ENCODE assay signal across 21 cellular contexts in genomic region chr2:56314809-56315208, GRCh38.
DNase-seq lines count a peak whose midpoint lies in the region; ATAC-seq and TF ChIP-seq lines count a peak whose summit lies in the region.
"Had no signal": no experiment of that assay in that cellular context is flagged by ENCODE, and none has a peak within 500 bp of the region (broad histone marks: within the 10 kb centered on the region; RNA-seq: fewer than 3 reads in every experiment).

No MANE protein-coding gene starts in this region.

- H3K9ac ChIP-seq in adipocyte (ENCODE audit: low read length), result no peak overlapping the region

- H3K27me3 ChIP-seq in adipocyte (replicated peaks; ENCODE audit: control insufficient read depth, insufficient read depth, low read length) (no peaks in the 10 kb centered on the region), aorta (ENCODE audit: control insufficient read depth in 1 of 2, insufficient read depth in 2 of 2, low read length in 1 of 2) (no peaks in the 10 kb centered on the region)
- H3K27me3 ChIP-seq: vagina had no signal

- 29 to 54% methylated on average over 2 of the region's 2 CpGs for WGBS in aorta, 2 donors
- 47 to 52% methylated on average over 2 of the region's 2 CpGs for WGBS in lower leg skin, 2 donors

- ATAC-seq in Right ventricle myocardium superior (ENCODE audit: poor library complexity) (peak; percentile 60), left ventricle myocardium superior (peak; percentile 87), aorta (ENCODE audit: low FRiP score) (peak; percentile 45), GM19328 (IDR thresholded peaks at IDR 0.05; ENCODE audit: unreplicated experiment) (no peak)
- ATAC-seq: A549; activated CD8-positive, alpha-beta T cell treated with anti-CD3 and anti-CD28 coated beads for 36 hours; stimulated activated memory B cell treated with anti-CD40 and anti-IgM and Interleukin-4, amounts not matched to agents 10 μg/mL and 1 μg/mL and 100 μg/mL, for 72 hours had no signal

- H3K9me3 ChIP-seq in adipocyte (ENCODE audit: control insufficient read depth, low read length) (no peaks in the 10 kb centered on the region), aorta (ENCODE audit: control insufficient read depth, low read length) (no peaks in the 10 kb centered on the region)
- H3K9me3 ChIP-seq: A549, vagina had no signal

- no peak for TF ChIP-seq CTCF in lower leg skin (IDR thresholded peaks at IDR 0.05)

- DNase-seq in Right ventricle myocardium superior (no peak), cardiac septum (ENCODE audit: low spot score) (no peak), adipocyte (ENCODE audit: low read depth) (peak; percentile 46), left ventricle myocardium superior (no peak), aorta (no peak), lower leg skin (ENCODE audit: low spot score in 2 of 2) (no peak), NCI-H1436 (lab: John Stamatoyannopoulos, UW) (no peak)
- DNase-seq: activated CD8-positive, alpha-beta T cell treated with anti-CD3 and anti-CD28 coated beads for 36 hours; activated effector memory CD4-positive, alpha-beta T cell treated with Interleukin-2 at 50 U/mL for 16 hours; activated T-cell treated with anti-CD3 and anti-CD28 coated beads for 4 hours; effector CD4-positive, alpha-beta T cell; erythroblast; foreskin melanocyte; KG1; stimulated activated CD4-positive, alpha-beta T cell treated with anti-CD3 and anti-CD28 coated beads, Interleukin-2, amount 100 ng/mL, for 48 hours; SW 1271; T1000 had no signal

- H3K4me3 ChIP-seq in adipocyte (ENCODE audit: low read length), result no peak overlapping the region
- H3K4me3 ChIP-seq in aorta (ENCODE audit: low read length in 2 of 2), result no peak overlapping the region
- H3K4me3 ChIP-seq in lower leg skin (ENCODE audit: low read depth, poor library complexity, severe bottlenecking), result no peak overlapping the region
- H3K4me3 ChIP-seq: A549, vagina had no signal

- no peak for TF ChIP-seq POLR2A in lower leg skin (IDR thresholded peaks at IDR 0.05)

- intact Hi-C loops in Right ventricle myocardium superior (cut with DNase I), result no loop called here
- intact Hi-C loops in cardiac septum (cut with DNase I), result loop anchor here (2.0 kb wide), 1 partner anchor 130 kb away; no protein-coding TSS in a partner anchor
- intact Hi-C loops in left ventricle myocardium superior (cut with micrococcal nuclease), result no loop called here
- intact Hi-C loops in aorta (cut with DNase I), result no loop called here
- intact Hi-C loops in lower leg skin (cut with DNase I; ENCODE audit: low total_unique reads), result no loop called here

- no peak overlapping the region for H3K27ac ChIP-seq in aorta (ENCODE audit: low read depth in 1 of 2, low read length in 2 of 2)
- H3K27ac ChIP-seq: A549, vagina had no signal

- H3K4me1 ChIP-seq in adipocyte (ENCODE audit: control insufficient read depth, insufficient read depth, low read length), result peaks cover 16% of the 10 kb centered on the region
- H3K4me1 ChIP-seq in aorta (ENCODE audit: control insufficient read depth in 1 of 2, insufficient read depth in 2 of 2, low read length in 2 of 2), result no peaks in the 10 kb centered on the region
- H3K4me1 ChIP-seq: A549, vagina had no signal

- H3K36me3 ChIP-seq in adipocyte (ENCODE audit: control insufficient read depth, insufficient read depth, low read length, severe bottlenecking), result no peaks in the 10 kb centered on the region
- no peaks in the 10 kb centered on the region for H3K36me3 ChIP-seq in aorta (ENCODE audit: control insufficient read depth in 1 of 2, insufficient read depth in 2 of 2, low read length in 1 of 2)
- H3K36me3 ChIP-seq: vagina had no signal
